Comparison of ENCODE assay signal across 33 cellular contexts in the genomic region with DNA sequence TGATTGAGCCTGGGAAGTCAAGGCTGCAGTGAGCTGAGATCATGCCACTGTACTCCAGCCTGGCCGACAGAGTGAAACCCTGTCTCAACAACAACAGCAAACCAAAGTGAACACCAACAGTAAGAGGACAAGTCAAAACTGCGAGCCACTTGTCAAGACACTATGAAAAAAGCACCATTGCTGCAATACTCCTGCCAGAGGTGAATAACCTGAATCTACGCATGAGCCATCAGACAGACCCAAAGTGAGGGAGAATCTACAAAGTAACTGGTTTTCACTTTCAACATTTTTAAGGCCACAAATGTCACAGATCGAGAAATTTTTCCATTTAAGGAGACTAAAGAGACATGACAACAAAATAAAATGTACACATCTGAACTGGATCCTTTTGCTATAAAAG.
"Had no signal": no experiment of that assay in that cellular context is flagged by ENCODE, and none has a peak within 500 bp of the region (broad histone marks: within the 10 kb centered on the region; RNA-seq: fewer than 3 reads in every experiment).

No MANE protein-coding gene starts in this region.

- H3K27ac ChIP-seq: KMS-11, Peyer's patch, SJSA1 had no signal

- H3K9me3 ChIP-seq: Peyer's patch, SJSA1, SK-N-SH had no signal

- H3K27me3 ChIP-seq: Peyer's patch, SJSA1 had no signal

- H3K4me3 Mint-ChIP-seq: activated CD8-positive, alpha-beta T cell treated with anti-CD3 and anti-CD28 coated beads, Interleukin-2, amount 10 ng/mL, durations not matched to agents 7 days and 5 days; activated naive CD4-positive, alpha-beta T cell treated with anti-CD3 and anti-CD28 coated beads, Interleukin-2, amount 50 U/mL, for 24 hours; brain; T-helper 1 cell treated with Interleukin-12 subunit alpha and Interleukin-12 subunit beta and Interleukin-4 antibody, amounts not matched to agents 30 μg/mL and 1 μg/mL, for 36 hours; T-helper 2 cell treated with Interferon-gamma antibody and Interleukin-4, amounts not matched to agents 5 μg/mL and 100 μg/mL, for 36 hours had no signal

- FAIRE-seq: bronchial epithelial cell, TTC549 had no signal

- H3K27ac Mint-ChIP-seq: activated CD8-positive, alpha-beta T cell treated with anti-CD3 and anti-CD28 coated beads, Interleukin-2, amount 10 ng/mL, durations not matched to agents 7 days and 5 days; activated naive CD4-positive, alpha-beta T cell treated with anti-CD3 and anti-CD28 coated beads, Interleukin-2, amount 50 U/mL, for 24 hours; brain; T-helper 1 cell treated with Interleukin-12 subunit alpha and Interleukin-12 subunit beta and Interleukin-4 antibody, amounts not matched to agents 30 μg/mL and 1 μg/mL, for 36 hours; T-helper 2 cell treated with Interferon-gamma antibody and Interleukin-4, amounts not matched to agents 5 μg/mL and 100 μg/mL, for 36 hours had no signal

- H3K4me3 ChIP-seq: Peyer's patch, SJSA1 had no signal

- H3K9ac ChIP-seq: KMS-11, SK-N-SH had no signal

- DNase-seq: activated CD4-positive, alpha-beta T cell treated with anti-CD3 and anti-CD28 coated beads for 4 hours; activated CD4-positive, alpha-beta T cell treated with anti-CD3 and anti-CD28 coated beads, Interleukin-2, amount 50 U/mL, for 4 hours; activated CD8-positive, alpha-beta T cell treated with anti-CD3 and anti-CD28 coated beads, Interleukin-2, amount 10 ng/mL, durations not matched to agents 7 days and 5 days; activated effector memory CD4-positive, alpha-beta T cell treated with anti-CD3 and anti-CD28 coated beads, Interleukin-2, amount 50 U/mL, for 16 hours; activated naive CD4-positive, alpha-beta T cell treated with Interleukin-2 at 50 U/mL for 16 hours; activated T-cell treated with anti-CD3 and anti-CD28 coated beads, Interleukin-2, amount 50 U/mL, for 48 hours; anterior cingulate cortex; caudate nucleus; MM.1S; MV-4-11; NCI-H1092; NCI-H1436 treated with DMSO at 0.1 percent for 48 hours; NCI-H1694 treated with DMSO at 0.1 percent for 48 hours; NCI-H2029; NCI-H2171; NCI-H510A; NCI-H526; NCI-H748 treated with DMSO at 0.1 percent for 48 hours; NK-92 treated with Interleukin-12 subunit alpha and Interleukin-12 subunit beta, amount 100 ng/mL, for 24 hours; PC-3; Peyer's patch; RPMI8226; SHP77 treated with DMSO at 0.1 percent for 48 hours; SK-N-SH had no signal

- H3K36me3 ChIP-seq: Peyer's patch had no signal

- ATAC-seq: activated CD4-positive, CD25-positive, alpha-beta regulatory T cell treated with anti-CD3 and anti-CD28 coated beads, Interleukin-2, amount 50 U/mL, for 24 hours; activated CD8-positive, alpha-beta T cell treated with anti-CD3 and anti-CD28 coated beads, Interleukin-2, amount 10 ng/mL, durations not matched to agents 7 days and 5 days; PC-3 had no signal

- H3K9me3 Mint-ChIP-seq: activated naive CD4-positive, alpha-beta T cell treated with anti-CD3 and anti-CD28 coated beads, Interleukin-2, amount 50 U/mL, for 24 hours; brain; T-helper 1 cell treated with Interleukin-12 subunit alpha and Interleukin-12 subunit beta and Interleukin-4 antibody, amounts not matched to agents 30 μg/mL and 1 μg/mL, for 36 hours; T-helper 2 cell treated with Interferon-gamma antibody and Interleukin-4, amounts not matched to agents 5 μg/mL and 100 μg/mL, for 36 hours had no signal

- H3K4me2 ChIP-seq: KMS-11, SK-N-SH had no signal

- H3K4me1 ChIP-seq: SJSA1 had no signal

- H3K27me3 Mint-ChIP-seq: activated naive CD4-positive, alpha-beta T cell treated with anti-CD3 and anti-CD28 coated beads, Interleukin-2, amount 50 U/mL, for 24 hours had no signal

- H3K36me3 Mint-ChIP-seq: activated naive CD4-positive, alpha-beta T cell treated with anti-CD3 and anti-CD28 coated beads, Interleukin-2, amount 50 U/mL, for 24 hours had no signal
